ENCODE assay signal across 38 cellular contexts in genomic region chr2:233317544-233317943, GRCh38. TPM values are rescaled to one million over a fixed set of nuclear protein-coding genes. Genes with fewer than 3 reads are reported as not detected.
"Had no signal": no experiment of that assay in that cellular context is flagged by ENCODE, and none has a peak within 500 bp of the region (broad histone marks: within the 10 kb centered on the region; RNA-seq: fewer than 3 reads in every experiment).

No MANE protein-coding gene starts in this region.

- H3K27ac ChIP-seq: KMS-11 had no signal

- DNase-seq: Karpas-422, Kasumi-1, KBM-7, KG1, MG63, MV-4-11, NCI-H1048, NCI-H1092, NCI-H1092 treated with DMSO at 0.1 percent for 48 hours, NCI-H1105, NCI-H1105 treated with DMSO at 0.1 percent for 48 hours, NCI-H1417, NCI-H1417 treated with DMSO at 0.1 percent for 48 hours, NCI-H1436, NCI-H1436 treated with DMSO at 0.1 percent for 48 hours, NCI-H146, NCI-H1694, NCI-H1694 treated with DMSO at 0.1 percent for 48 hours, NCI-H187, NCI-H187 treated with DMSO at 0.1 percent for 48 hours, NCI-H1930, NCI-H2029, NCI-H2029 treated with DMSO at 0.1 percent for 48 hours, NCI-H2081, NCI-H2081 treated with DMSO at 0.1 percent for 48 hours, NCI-H2107, NCI-H2171, NCI-H2171 treated with DMSO at 0.1 percent for 48 hours, NCI-H2227 treated with DMSO at 0.1 percent for 48 hours, NCI-H226, NCI-H345, NCI-H446, NCI-H446 treated with DMSO at 0.1 percent for 48 hours had no signal

- H3K9me3 ChIP-seq: MG63 had no signal

- H3K4me2 ChIP-seq: KMS-11 had no signal

- H3K36me3 ChIP-seq: MG63 had no signal

- H3K4me3 ChIP-seq: MG63 had no signal

- H3K27me3 ChIP-seq: MG63 had no signal

- H3K9ac ChIP-seq: KMS-11 had no signal

RNA-seq across cellular contexts. Expression of gene SAG, which starts 9.9 kb away (rescaled TPM):
- total RNA-seq: LHCN-M2, M059J, MCF 10A, NCI-H460 had no signal
